1 cellular context compared by ENCODE assay signal in genomic region chr6:14552891-14553290, GRCh38.
TF ChIP-seq lines count a peak whose summit lies in the region.

No MANE protein-coding gene starts in this region.

TF ChIP-seq in HCT116, 20 proteins besides CTCF, POLR2A, EP300 and RAD21 (continued from another document):
- no peak for TF ChIP-seq ELF1 (IDR thresholded peaks at IDR 0.05; ENCODE audit: borderline replicate concordance, low read depth)
- no peak for TF ChIP-seq SIN3A (IDR thresholded peaks at IDR 0.05; ENCODE audit: low read depth)
- TF ChIP-seq, protein P1, sequence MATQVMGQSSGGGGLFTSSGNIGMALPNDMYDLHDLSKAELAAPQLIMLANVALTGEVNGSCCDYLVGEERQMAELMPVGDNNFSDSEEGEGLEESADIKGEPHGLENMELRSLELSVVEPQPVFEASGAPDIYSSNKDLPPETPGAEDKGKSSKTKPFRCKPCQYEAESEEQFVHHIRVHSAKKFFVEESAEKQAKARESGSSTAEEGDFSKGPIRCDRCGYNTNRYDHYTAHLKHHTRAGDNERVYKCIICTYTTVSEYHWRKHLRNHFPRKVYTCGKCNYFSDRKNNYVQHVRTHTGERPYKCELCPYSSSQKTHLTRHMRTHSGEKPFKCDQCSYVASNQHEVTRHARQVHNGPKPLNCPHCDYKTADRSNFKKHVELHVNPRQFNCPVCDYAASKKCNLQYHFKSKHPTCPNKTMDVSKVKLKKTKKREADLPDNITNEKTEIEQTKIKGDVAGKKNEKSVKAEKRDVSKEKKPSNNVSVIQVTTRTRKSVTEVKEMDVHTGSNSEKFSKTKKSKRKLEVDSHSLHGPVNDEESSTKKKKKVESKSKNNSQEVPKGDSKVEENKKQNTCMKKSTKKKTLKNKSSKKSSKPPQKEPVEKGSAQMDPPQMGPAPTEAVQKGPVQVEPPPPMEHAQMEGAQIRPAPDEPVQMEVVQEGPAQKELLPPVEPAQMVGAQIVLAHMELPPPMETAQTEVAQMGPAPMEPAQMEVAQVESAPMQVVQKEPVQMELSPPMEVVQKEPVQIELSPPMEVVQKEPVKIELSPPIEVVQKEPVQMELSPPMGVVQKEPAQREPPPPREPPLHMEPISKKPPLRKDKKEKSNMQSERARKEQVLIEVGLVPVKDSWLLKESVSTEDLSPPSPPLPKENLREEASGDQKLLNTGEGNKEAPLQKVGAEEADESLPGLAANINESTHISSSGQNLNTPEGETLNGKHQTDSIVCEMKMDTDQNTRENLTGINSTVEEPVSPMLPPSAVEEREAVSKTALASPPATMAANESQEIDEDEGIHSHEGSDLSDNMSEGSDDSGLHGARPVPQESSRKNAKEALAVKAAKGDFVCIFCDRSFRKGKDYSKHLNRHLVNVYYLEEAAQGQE (IDR thresholded peaks at IDR 0.05; ENCODE audit: low read depth) = no peak
TF ChIP-seq in HCT116: peak in this region for 0.
